ENCODE assay signal across 21 cellular contexts in the genomic region with DNA sequence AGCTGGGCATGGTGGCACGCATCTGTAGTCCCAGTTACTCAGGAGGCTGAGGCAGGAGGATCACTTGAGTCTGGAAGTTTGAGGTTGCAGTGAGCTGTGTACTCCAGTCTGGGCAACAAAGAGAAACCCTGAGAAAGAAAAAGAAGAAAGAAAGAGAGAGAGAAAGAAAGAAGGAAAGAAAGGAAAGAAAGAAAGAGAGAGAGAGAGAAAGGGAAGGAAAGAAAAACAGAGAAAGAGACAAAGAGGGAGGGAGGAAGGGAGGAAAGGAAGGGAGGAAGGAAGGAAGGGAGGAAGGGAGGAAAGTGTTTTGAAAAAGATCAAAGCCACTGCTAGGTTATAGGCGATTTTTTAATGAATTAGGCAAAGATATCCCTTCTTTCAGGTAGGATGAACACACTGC. TPM values are rescaled to one million over a fixed set of nuclear protein-coding genes. Genes with fewer than 3 reads are reported as not detected.
DNase-seq lines count a peak whose midpoint lies in the region; ATAC-seq and TF ChIP-seq lines count a peak whose summit lies in the region.
"Had no signal": no experiment of that assay in that cellular context is flagged by ENCODE, and none has a peak within 500 bp of the region (broad histone marks: within the 10 kb centered on the region; RNA-seq: fewer than 3 reads in every experiment).

No MANE protein-coding gene starts in this region.

- no peaks in the 10 kb centered on the region for H3K9me3 ChIP-seq in Panc1 (ENCODE audit: control insufficient read depth, insufficient read depth, low read depth, low read length)
- no peaks in the 10 kb centered on the region for H3K9me3 ChIP-seq in CD8-positive, alpha-beta memory T cell (ENCODE audit: low read length)
- H3K9me3 ChIP-seq: A549, Caco-2 had no signal

- no peak for DNase-seq in stimulated activated naive CD8-positive, alpha-beta T cell treated with anti-CD3 and anti-CD28 coated beads, Interleukin-15, amount 100 ng/mL, for 72 hours
- DNase-seq in Panc1 (ENCODE audit: low read depth, low spot score) (no peak), posterior cingulate gyrus (no peak)
- no peak for DNase-seq in CD8-positive, alpha-beta memory T cell
- DNase-seq: 8988T; C1 segment of cervical spinal cord; Caco-2; CD4-positive, alpha-beta memory T cell; DMS 273 treated with DMSO at 0.1 percent for 48 hours; DMS79; EL; GDM1; GM23248; H9; HFFc6 had no signal

- H3K27ac ChIP-seq in Panc1 (ENCODE audit: low read length) = peak overlapping the region; percentile 15; the same call in 1 of the 2 replicates
- no peak overlapping the region for H3K27ac ChIP-seq in CD8-positive, alpha-beta memory T cell (ENCODE audit: low read depth, low read length)
- H3K27ac ChIP-seq: GM23248 had no signal

- intact Hi-C loops in Panc1 (cut with micrococcal nuclease; ENCODE audit: unreplicated experiment) (no loop called here), posterior cingulate gyrus (cut with DNase I) (no loop called here)
- intact Hi-C loops in dendritic cell treated with granulocyte-macrophage colony-stimulating factor and Interleukin-4, amounts not matched to agents 40 ng/mL and 50 ng/mL, for 4 days (cut with micrococcal nuclease) = no loop called here

- ATAC-seq in stimulated activated naive CD8-positive, alpha-beta T cell treated with anti-CD3 and anti-CD28 coated beads, Interleukin-15, amount 100 ng/mL, for 72 hours = no peak
- no peak for ATAC-seq in Panc1
- no peak for ATAC-seq in HG02642 (IDR thresholded peaks at IDR 0.05; ENCODE audit: poor library complexity, unreplicated experiment)
- ATAC-seq: A549, GM12878, HCT116 had no signal

- H3K4me1 Mint-ChIP-seq in stimulated activated naive CD8-positive, alpha-beta T cell treated with anti-CD3 and anti-CD28 coated beads, Interleukin-15, Interleukin-2, amounts not matched to agents 100 ng/mL and 50 ng/mL, for 24 hours (ENCODE audit: low read depth) = no peaks in the 10 kb centered on the region
- no peaks in the 10 kb centered on the region for H3K4me1 Mint-ChIP-seq in stimulated activated naive CD8-positive, alpha-beta T cell treated with anti-CD3 and anti-CD28 coated beads, Interleukin-15, amount 100 ng/mL, for 72 hours
- peaks cover 20% of the 10 kb centered on the region for H3K4me1 Mint-ChIP-seq in dendritic cell treated with granulocyte-macrophage colony-stimulating factor and Interleukin-4, amounts not matched to agents 40 ng/mL and 50 ng/mL, for 4 days (ENCODE audit: low read depth)
- H3K4me1 Mint-ChIP-seq in CD8-positive, alpha-beta memory T cell = no peaks in the 10 kb centered on the region
- H3K4me1 Mint-ChIP-seq: CD4-positive, alpha-beta memory T cell; H9 had no signal

- peaks cover 12% of the 10 kb centered on the region for H3K4me1 ChIP-seq in Panc1 (ENCODE audit: control insufficient read depth, insufficient read depth, low read length)
- H3K4me1 ChIP-seq in CD8-positive, alpha-beta memory T cell (ENCODE audit: insufficient read depth, low read length) = no peaks in the 10 kb centered on the region
- H3K4me1 ChIP-seq: Caco-2 had no signal

- H3K36me3 Mint-ChIP-seq in stimulated activated naive CD8-positive, alpha-beta T cell treated with anti-CD3 and anti-CD28 coated beads, Interleukin-15, Interleukin-2, amounts not matched to agents 100 ng/mL and 50 ng/mL, for 24 hours (ENCODE audit: low read depth) = no peaks in the 10 kb centered on the region
- H3K36me3 Mint-ChIP-seq in dendritic cell treated with granulocyte-macrophage colony-stimulating factor and Interleukin-4, amounts not matched to agents 40 ng/mL and 50 ng/mL, for 4 days (ENCODE audit: low read depth) = no peaks in the 10 kb centered on the region
- H3K36me3 Mint-ChIP-seq in CD8-positive, alpha-beta memory T cell = no peaks in the 10 kb centered on the region
- H3K36me3 Mint-ChIP-seq: CD4-positive, alpha-beta memory T cell had no signal

- peaks cover 34% of the 10 kb centered on the region for H3K27me3 Mint-ChIP-seq in stimulated activated naive CD8-positive, alpha-beta T cell treated with anti-CD3 and anti-CD28 coated beads, Interleukin-15, Interleukin-2, amounts not matched to agents 100 ng/mL and 50 ng/mL, for 24 hours
- peaks cover 53% of the 10 kb centered on the region for H3K27me3 Mint-ChIP-seq in stimulated activated naive CD8-positive, alpha-beta T cell treated with anti-CD3 and anti-CD28 coated beads, Interleukin-15, amount 100 ng/mL, for 72 hours
- peaks cover 3% of the 10 kb centered on the region for H3K27me3 Mint-ChIP-seq in dendritic cell treated with granulocyte-macrophage colony-stimulating factor and Interleukin-4, amounts not matched to agents 40 ng/mL and 50 ng/mL, for 4 days
- peaks cover 3 to 31% of the 10 kb centered on the region in 2 donors for H3K27me3 Mint-ChIP-seq in CD8-positive, alpha-beta memory T cell

- TF ChIP-seq CTCF in Panc1 (IDR thresholded peaks at IDR 0.05) = no peak

- in situ Hi-C loops in Panc1 (cut with HindIII; ENCODE audit: low pct_unique_long_range_greater_than_20kb, low sequenced_read_pairs) = no loop called here

- no TSS peak for BruUV-seq in Panc1 (replicated peaks; lab: Mats Ljungman, UMichigan)

- H3K4me3 Mint-ChIP-seq in stimulated activated naive CD8-positive, alpha-beta T cell treated with anti-CD3 and anti-CD28 coated beads, Interleukin-15, Interleukin-2, amounts not matched to agents 100 ng/mL and 50 ng/mL, for 24 hours = no peak overlapping the region
- H3K4me3 Mint-ChIP-seq in stimulated activated naive CD8-positive, alpha-beta T cell treated with anti-CD3 and anti-CD28 coated beads, Interleukin-15, amount 100 ng/mL, for 72 hours = no peak overlapping the region
- H3K4me3 Mint-ChIP-seq in dendritic cell treated with granulocyte-macrophage colony-stimulating factor and Interleukin-4, amounts not matched to agents 40 ng/mL and 50 ng/mL, for 4 days = no peak overlapping the region
- H3K4me3 Mint-ChIP-seq in CD8-positive, alpha-beta memory T cell = no peak overlapping the region
- H3K4me3 Mint-ChIP-seq: CD4-positive, alpha-beta memory T cell; H9; HFFc6 had no signal

- CTCF ChIA-PET in Panc1 (lab: Charles Lee) = no interaction called here
- CTCF ChIA-PET in CD8-positive, alpha-beta memory T cell (lab: Charles Lee) = no interaction called here

- H3K4me3 ChIP-seq in Panc1 (ENCODE audit: low read depth in 2 of 2, low read length in 2 of 2) = no peak overlapping the region
- H3K4me3 ChIP-seq in CD8-positive, alpha-beta memory T cell (ENCODE audit: low read length) = no peak overlapping the region
- H3K4me3 ChIP-seq: A549, GM12878, GM23248 had no signal

- H3K27ac Mint-ChIP-seq in stimulated activated naive CD8-positive, alpha-beta T cell treated with anti-CD3 and anti-CD28 coated beads, Interleukin-15, Interleukin-2, amounts not matched to agents 100 ng/mL and 50 ng/mL, for 24 hours = peak overlapping the region; percentile 22
- peak overlapping the region in 1 of 2 donors; percentile 9 for H3K27ac Mint-ChIP-seq in stimulated activated naive CD8-positive, alpha-beta T cell treated with anti-CD3 and anti-CD28 coated beads, Interleukin-15, amount 100 ng/mL, for 72 hours
- H3K27ac Mint-ChIP-seq in dendritic cell treated with granulocyte-macrophage colony-stimulating factor and Interleukin-4, amounts not matched to agents 40 ng/mL and 50 ng/mL, for 4 days = peak overlapping the region; percentile 13
- H3K27ac Mint-ChIP-seq in CD8-positive, alpha-beta memory T cell = no peak overlapping the region
- H3K27ac Mint-ChIP-seq: CD4-positive, alpha-beta memory T cell; H9; HFFc6 had no signal

- POLR2A ChIA-PET in Panc1 (lab: Charles Lee) = interaction anchor here (0.5 kb wide), 1 partner anchor 32 kb away, joined by 4 read pairs; no protein-coding TSS in a partner anchor
- POLR2A ChIA-PET in CD8-positive, alpha-beta memory T cell (lab: Charles Lee) = no interaction called here

- no peaks in the 10 kb centered on the region for H3K27me3 ChIP-seq in Panc1 (ENCODE audit: control insufficient read depth, insufficient read depth, low read length)
- H3K27me3 ChIP-seq in CD8-positive, alpha-beta memory T cell (ENCODE audit: insufficient read depth, low read length, poor library complexity, severe bottlenecking) = no peaks in the 10 kb centered on the region

- no peaks in the 10 kb centered on the region for H3K9me3 Mint-ChIP-seq in stimulated activated naive CD8-positive, alpha-beta T cell treated with anti-CD3 and anti-CD28 coated beads, Interleukin-15, Interleukin-2, amounts not matched to agents 100 ng/mL and 50 ng/mL, for 24 hours
- no peaks in the 10 kb centered on the region for H3K9me3 Mint-ChIP-seq in stimulated activated naive CD8-positive, alpha-beta T cell treated with anti-CD3 and anti-CD28 coated beads, Interleukin-15, amount 100 ng/mL, for 72 hours
- no peaks in the 10 kb centered on the region for H3K9me3 Mint-ChIP-seq in dendritic cell treated with granulocyte-macrophage colony-stimulating factor and Interleukin-4, amounts not matched to agents 40 ng/mL and 50 ng/mL, for 4 days
- no peaks in the 10 kb centered on the region for H3K9me3 Mint-ChIP-seq in CD8-positive, alpha-beta memory T cell
- H3K9me3 Mint-ChIP-seq: CD4-positive, alpha-beta memory T cell; H9; HFFc6 had no signal

- no peaks in the 10 kb centered on the region for H3K36me3 ChIP-seq in Panc1 (ENCODE audit: control insufficient read depth, insufficient read depth, low read length)
- H3K36me3 ChIP-seq in CD8-positive, alpha-beta memory T cell (ENCODE audit: insufficient read depth, low read length) = no peaks in the 10 kb centered on the region

RNA-seq across cellular contexts. Expression of a gene that starts 12.9 kb away (rescaled TPM):
- 88.1 TPM for total RNA-seq in Panc1 (2021; ENCODE audit: unreplicated experiment)
- polyA plus RNA-seq in Panc1 (2012; ENCODE audit: insufficient read length) = 66.6 TPM
- total RNA-seq in CD8-positive, alpha-beta memory T cell = under 1 TPM; 0.66 to 0.74 TPM
- not detected for polyA plus RNA-seq in CD8-positive, alpha-beta memory T cell

Comparison
In these comparisons a context has a peak if more than half of its experiments do, and no peak if none do; other contexts are left out.
1. H3K27ac Mint-ChIP-seq: peak in stimulated activated naive CD8-positive, alpha-beta T cell treated with anti-CD3 and anti-CD28 coated beads, Interleukin-15, Interleukin-2, amounts not matched to agents 100 ng/mL and 50 ng/mL, for 24 hours (single experiment) and dendritic cell treated with granulocyte-macrophage colony-stimulating factor and Interleukin-4, amounts not matched to agents 40 ng/mL and 50 ng/mL, for 4 days (single experiment); none in CD8-positive, alpha-beta memory T cell (0 of 8).
2. RNA of a gene that starts 12.9 kb away (total RNA-seq): 88.1 TPM in Panc1 (single experiment); 0.66 to 0.74 TPM in CD8-positive, alpha-beta memory T cell; every median in the first group is over 10 times any median in the second.